In genomic region chr6:19368511-19368910, GRCh38 we compare ENCODE assay signal across 21 cellular contexts.
A peak's percentile ranks its signal among the peaks of the same experiment; 100 is the strongest.
DNase-seq lines count a peak whose midpoint lies in the region; ATAC-seq and TF ChIP-seq lines count a peak whose summit lies in the region.
"Had no signal": no experiment of that assay in that cellular context is flagged by ENCODE, and none has a peak within 500 bp of the region (broad histone marks: within the 10 kb centered on the region; RNA-seq: fewer than 3 reads in every experiment).

No MANE protein-coding gene starts in this region.

- ATAC-seq in GM21576 (IDR thresholded peaks at IDR 0.05; ENCODE audit: unreplicated experiment): no peak
- ATAC-seq: GM23338, left colon had no signal

- TF ChIP-seq CTCF in chondrocyte (IDR thresholded peaks at IDR 0.05) (peak; percentile 47), GM10248 (IDR thresholded peaks at IDR 0.05; ENCODE audit: control extremely low read depth, extremely low read depth, low read depth, missing control alignments) (no peak), uterus (IDR thresholded peaks at IDR 0.05) (no peak)

- DNase-seq in AG20443 (ENCODE audit: low spot score) (peak; percentile 67), HT-29 (ENCODE audit: low spot score) (peak; percentile 4), chondrocyte (ENCODE audit: low spot score) (no peak), kidney tubule cell (ENCODE audit: low spot score) (peak; percentile 77), GM10248 (ENCODE audit: extremely low spot score) (no peak), uterus (no peak), OCI-M2 (lab: John Stamatoyannopoulos, UW; ENCODE audit: unreplicated experiment) (no peak)
- DNase-seq: C1 segment of cervical spinal cord; effector CD8-positive, alpha-beta T cell; head of caudate nucleus; KG1; left colon; NCI-H1436 treated with DMSO at 0.1 percent for 48 hours; Right ventricle myocardium superior; stimulated activated CD4-positive, alpha-beta T cell treated with anti-CD3 and anti-CD28 coated beads, Interleukin-2, amount 100 ng/mL, for 24 hours; T-helper 9 cell; transverse colon had no signal

- no peaks in the 10 kb centered on the region for H3K36me3 Mint-ChIP-seq in chondrocyte (ENCODE audit: low read depth)

- no peak overlapping the region for H3K4me3 Mint-ChIP-seq in chondrocyte (ENCODE audit: unreplicated experiment)
- H3K4me3 Mint-ChIP-seq: brain, GM23338 had no signal

- H3K36me3 ChIP-seq in uterus: no peaks in the 10 kb centered on the region
- H3K36me3 ChIP-seq: transverse colon had no signal

- no peaks in the 10 kb centered on the region for H3K27me3 Mint-ChIP-seq in chondrocyte (ENCODE audit: low read depth)

- no peaks in the 10 kb centered on the region for H3K9me3 ChIP-seq in uterus
- H3K9me3 ChIP-seq: transverse colon had no signal

- H3K27ac Mint-ChIP-seq in chondrocyte (ENCODE audit: unreplicated experiment): peak overlapping the region; percentile 25
- H3K27ac Mint-ChIP-seq: activated T-helper 2 cell treated with anti-CD3 and anti-CD28 coated beads, Interferon-gamma antibody, Interleukin-2, Interleukin-4, amounts not matched to agents 10 μg/mL and 5 μg/mL and 100 μg/mL, durations not matched to agents 14 hours and 24 hours and 36 hours; brain; GM23338 had no signal

- H3K9me3 Mint-ChIP-seq in chondrocyte (ENCODE audit: low read depth): peaks cover 4% of the 10 kb centered on the region
- H3K9me3 Mint-ChIP-seq: GM23338 had no signal

- H3K27me3 ChIP-seq in uterus: no peaks in the 10 kb centered on the region
- H3K27me3 ChIP-seq: transverse colon had no signal

- peaks cover 32% of the 10 kb centered on the region for H3K4me1 Mint-ChIP-seq in chondrocyte (ENCODE audit: low read depth)

- intact Hi-C loops in uterus (cut with DNase I; ENCODE audit: low total_unique reads): no loop called here

- H3K4me1 ChIP-seq in uterus: no peaks in the 10 kb centered on the region
- H3K4me1 ChIP-seq: transverse colon had no signal

- CTCF ChIA-PET in GM10248 (lab: Yijun Ruan, JAX): no interaction called here

- POLR2A ChIA-PET in GM10248 (lab: Yijun Ruan, JAX): no interaction called here

- no peak overlapping the region for H3K27ac ChIP-seq in uterus
- H3K27ac ChIP-seq: transverse colon had no signal

- no peak for TF ChIP-seq POLR2A in uterus (IDR thresholded peaks at IDR 0.05)

- no peak overlapping the region for H3K4me3 ChIP-seq in uterus
- H3K4me3 ChIP-seq: GM23338, transverse colon had no signal

Comparison
In these comparisons a context has a peak if more than half of its experiments do, and no peak if none do; other contexts are left out.
1. DNase-seq: peak in AG20443 (single experiment), HT-29 (single experiment) and kidney tubule cell (single experiment); none in chondrocyte (single experiment), GM10248 (single experiment), uterus (0 of 2) and OCI-M2 (single experiment).